16 cellular contexts compared by ENCODE assay signal in genomic region chr2:158922610-158923009, GRCh38. TPM values are rescaled to one million over a fixed set of nuclear protein-coding genes. Genes with fewer than 3 reads are reported as not detected.
DNase-seq lines count a peak whose midpoint lies in the region; ATAC-seq, FAIRE-seq and TF ChIP-seq lines count a peak whose summit lies in the region.
"Had no signal": no experiment of that assay in that cellular context is flagged by ENCODE, and none has a peak within 500 bp of the region (broad histone marks: within the 10 kb centered on the region; RNA-seq: fewer than 3 reads in every experiment).

No MANE protein-coding gene starts in this region.

- TF ChIP-seq RAD21 in Ishikawa (IDR thresholded peaks at IDR 0.05; ENCODE audit: low read depth) (no peak), H1 (IDR thresholded peaks at IDR 0.05 in 1 of 2, conservative IDR thresholded peaks at IDR 0.05 in 1 of 2; ENCODE audit: low read depth in 2 of 2, low read length in 2 of 2) (no peak)

- no peak overlapping the region for H3K56ac ChIP-seq in H1 (replicated peaks; ENCODE audit: insufficient read length, low read depth, low read length)

- no peaks in the 10 kb centered on the region for H3K36me3 Mint-ChIP-seq in Caco-2 (ENCODE audit: insufficient read depth, unreplicated experiment)
- H3K36me3 Mint-ChIP-seq: T-cell had no signal

- no peak overlapping the region for H2BK120ac ChIP-seq in H1 (replicated peaks; ENCODE audit: low read depth, low read length)
- no peak overlapping the region for H2BK120ac ChIP-seq in trophoblast cell (ENCODE audit: insufficient read depth, low read length, poor library complexity)

- H3K18ac ChIP-seq in H1 (ENCODE audit: extremely low read depth, low read length) (no peak overlapping the region), trophoblast cell (ENCODE audit: low read length) (no peak overlapping the region)

- H2AFZ ChIP-seq in H1 (ENCODE audit: low read length) (peak overlapping the region; percentile 67; the same call in 1 of the 2 replicates), trophoblast cell (ENCODE audit: insufficient read depth, low read length, poor library complexity) (no peak overlapping the region)

- H3K4ac ChIP-seq in H1 (replicated peaks; ENCODE audit: insufficient read length, low read depth, low read length) = no peak overlapping the region
- H3K4ac ChIP-seq in trophoblast cell (ENCODE audit: low read depth, low read length) = no peak overlapping the region

- H3K79me2 ChIP-seq in H1 (ENCODE audit: control insufficient read depth in 1 of 2, insufficient read depth in 2 of 2, low read length in 2 of 2) = no peaks in the 10 kb centered on the region
- no peaks in the 10 kb centered on the region for H3K79me2 ChIP-seq in trophoblast cell (ENCODE audit: control insufficient read depth, insufficient read depth, low read length, poor library complexity)

- H4K20me1 ChIP-seq in H1 (replicated peaks in 1 of 2; ENCODE audit: control insufficient read depth in 1 of 2, insufficient read depth in 2 of 2, low read length in 2 of 2) = no peaks in the 10 kb centered on the region

- H2BK12ac ChIP-seq in H1 (ENCODE audit: low read depth, low read length) (no peak overlapping the region), trophoblast cell (ENCODE audit: low read length) (no peak overlapping the region)

- TF ChIP-seq CTCF in Caco-2 (IDR thresholded peaks at IDR 0.05; ENCODE audit: insufficient read depth in 1 of 2, low read depth in 1 of 2, low read length in 1 of 2, severe bottlenecking in 1 of 2, unreplicated experiment in 1 of 2) (no peak), H1 (IDR thresholded peaks at IDR 0.05; ENCODE audit: control extremely low read depth in 1 of 3, insufficient read depth in 1 of 3, low read depth in 1 of 3, low read length in 3 of 3) (no peak), spleen (IDR thresholded peaks at IDR 0.05 in 8 of 11, conservative IDR thresholded peaks at IDR 0.05 in 3 of 11) (no peak), esophagus muscularis mucosa (IDR thresholded peaks at IDR 0.05) (no peak)

- H3K27ac Mint-ChIP-seq in Caco-2 (ENCODE audit: unreplicated experiment) = peak overlapping the region; percentile 50
- H3K27ac Mint-ChIP-seq: activated CD4-positive, alpha-beta T cell treated with anti-CD3 and anti-CD28 coated beads, Interleukin-2, amount 10 ng/mL, durations not matched to agents 7 days and 5 days; T-cell had no signal

- H3K4me2 ChIP-seq in H1 (ENCODE audit: insufficient read depth in 1 of 2, low read depth in 2 of 2, low read length in 2 of 2) = peak overlapping the region in 1 of 2 experiments; percentile 7; a peak in 1 of 4 replicates
- no peak overlapping the region for H3K4me2 ChIP-seq in trophoblast cell (ENCODE audit: low read length)

- H3K4me1 Mint-ChIP-seq in Caco-2 (ENCODE audit: low read depth, unreplicated experiment) = peaks cover 30% of the 10 kb centered on the region
- H3K4me1 Mint-ChIP-seq: activated CD4-positive, alpha-beta T cell treated with anti-CD3 and anti-CD28 coated beads, Interleukin-2, amount 10 ng/mL, durations not matched to agents 7 days and 5 days; T-cell had no signal

- H2BK5ac ChIP-seq in H1 (ENCODE audit: low read depth, low read length) (no peak overlapping the region), trophoblast cell (ENCODE audit: low read depth, low read length, poor library complexity) (no peak overlapping the region)

- no peak overlapping the region for H3K4me3 Mint-ChIP-seq in Caco-2 (ENCODE audit: unreplicated experiment)
- H3K4me3 Mint-ChIP-seq: activated CD4-positive, alpha-beta T cell treated with anti-CD3 and anti-CD28 coated beads, Interleukin-2, amount 10 ng/mL, durations not matched to agents 7 days and 5 days; T-cell had no signal

- 0 out of 2 replicates have a peak overlapping the region, but pooled peaks have one; percentile 51 for H2BK20ac ChIP-seq in H1 (ENCODE audit: low read length)

- no peak for ATAC-seq in GM21515 (IDR thresholded peaks at IDR 0.05; ENCODE audit: unreplicated experiment)
- ATAC-seq: T-cell had no signal

- H4K5ac ChIP-seq in H1 (ENCODE audit: insufficient read length, low read depth, low read length) = no peak overlapping the region

- H3K4me1 ChIP-seq in Caco-2 = peaks cover 12% of the 10 kb centered on the region; the same call in 1 of the 2 replicates
- H3K4me1 ChIP-seq in H1 (replicated peaks in 1 of 4; ENCODE audit: control insufficient read depth in 3 of 4, insufficient read depth in 4 of 4, low read length in 3 of 4) = peaks cover 3 to 8% (median 4%) of the 10 kb centered on the region in 4 experiments; a peak in 5 of 7 replicates
- peaks cover 8 to 19% of the 10 kb centered on the region in 2 experiments for H3K4me1 ChIP-seq in trophoblast cell (ENCODE audit: control insufficient read depth in 1 of 2, insufficient read depth in 2 of 2, low read length in 2 of 2)
- H3K4me1 ChIP-seq in spleen = no peaks in the 10 kb centered on the region
- H3K4me1 ChIP-seq in esophagus muscularis mucosa = no peaks in the 10 kb centered on the region
- H3K4me1 ChIP-seq: adrenal gland had no signal

- CTCF ChIA-PET in Caco-2 (lab: Charles Lee) = no interaction called here
- CTCF ChIA-PET in H1 (lab: Charles Lee; ENCODE audit: partially characterized antibody) = interaction anchor here (1.0 to 1.7 kb wide), 4 partner anchors 21 to 196 kb away, joined by 3 to 4 read pairs (median 4); no protein-coding TSS in a partner anchor

- TF ChIP-seq EP300 in Ishikawa (IDR thresholded peaks at IDR 0.05; ENCODE audit: borderline replicate concordance) (no peak), H1 (IDR thresholded peaks at IDR 0.05; ENCODE audit: borderline replicate concordance in 1 of 2, low read depth in 2 of 2, low read length in 2 of 2) (no peak), esophagus muscularis mucosa (IDR thresholded peaks at IDR 0.05) (no peak)

- no peak overlapping the region for H3K9ac ChIP-seq in H1 (replicated peaks in 1 of 4; ENCODE audit: extremely low read depth in 1 of 4, low read depth in 3 of 4, low read length in 3 of 4)
- H3K9ac ChIP-seq in trophoblast cell (ENCODE audit: low read length) = no peak overlapping the region

- no peak overlapping the region for H3K4me3 ChIP-seq in Caco-2 (ENCODE audit: low read depth, low read length)
- H3K4me3 ChIP-seq in H1 (ENCODE audit: extremely low read depth in 1 of 4, insufficient read depth in 2 of 4, low read depth in 3 of 4, low read length in 4 of 4) = peak overlapping the region in 2 of 4 experiments; percentile 14 to 20; a peak in 2 of 8 replicates
- no peak overlapping the region for H3K4me3 ChIP-seq in trophoblast cell (ENCODE audit: low read depth, low read length)
- no peak overlapping the region for H3K4me3 ChIP-seq in spleen
- no peak overlapping the region for H3K4me3 ChIP-seq in esophagus muscularis mucosa
- H3K4me3 ChIP-seq: adrenal gland, vagina had no signal

- intact Hi-C loops in Caco-2 (cut with micrococcal nuclease; ENCODE audit: unreplicated experiment) = no loop called here
- intact Hi-C loops in spleen (cut with DNase I; ENCODE audit: low total_unique reads) = no loop called here
- intact Hi-C loops in esophagus muscularis mucosa (cut with DNase I) = no loop called here

- POLR2A ChIA-PET in Caco-2 (lab: Charles Lee) = no interaction called here
- POLR2A ChIA-PET in H1 (lab: Charles Lee; ENCODE audit: partially characterized antibody) = no interaction called here

- H3K23ac ChIP-seq in H1 (ENCODE audit: insufficient read length) (no peak overlapping the region), trophoblast cell (ENCODE audit: low read length) (no peak overlapping the region)

- H3K14ac ChIP-seq in H1 (ENCODE audit: insufficient read length) (no peak overlapping the region), trophoblast cell (ENCODE audit: low read length) (no peak overlapping the region)

- H4K91ac ChIP-seq in H1 (replicated peaks; ENCODE audit: insufficient read length, low read length) (no peak overlapping the region), trophoblast cell (ENCODE audit: low read depth, low read length) (no peak overlapping the region)

- DNase-seq in Caco-2 (no peak), H1 (ENCODE audit: low read depth in 1 of 2, low spot score in 2 of 2) (no peak), trophoblast cell (no peak), SK-N-DZ (ENCODE audit: low spot score) (no peak), spleen (no peak), esophagus muscularis mucosa (ENCODE audit: extremely low spot score) (no peak)
- DNase-seq: activated CD4-positive, alpha-beta T cell treated with anti-CD3 and anti-CD28 coated beads, Interleukin-2, amount 10 ng/mL, durations not matched to agents 7 days and 5 days; activated gamma-delta T cell; adrenal gland; NCI-H2171; substantia nigra; T-cell had no signal

- no peaks in the 10 kb centered on the region for H3K9me3 ChIP-seq in Caco-2
- no peaks in the 10 kb centered on the region; a peak in 1 of 4 replicates for H3K9me3 ChIP-seq in H1 (ENCODE audit: insufficient read depth in 2 of 2, low read depth in 1 of 2, low read length in 1 of 2)
- no peaks in the 10 kb centered on the region for H3K9me3 ChIP-seq in trophoblast cell (ENCODE audit: insufficient read depth, low read depth, low read length)
- H3K9me3 ChIP-seq in spleen = no peaks in the 10 kb centered on the region
- H3K9me3 ChIP-seq in esophagus muscularis mucosa = no peaks in the 10 kb centered on the region
- H3K9me3 ChIP-seq: adrenal gland, vagina had no signal

- no peak overlapping the region for H2AK5ac ChIP-seq in H1 (ENCODE audit: low read depth, low read length)
- H2AK5ac ChIP-seq in trophoblast cell (ENCODE audit: low read length) = no peak overlapping the region

- H3K27me3 ChIP-seq in Caco-2 (replicated peaks; ENCODE audit: control insufficient read depth, insufficient read depth, low read length) = no peaks in the 10 kb centered on the region
- H3K27me3 ChIP-seq in H1 (replicated peaks in 1 of 4; ENCODE audit: control insufficient read depth in 3 of 4, extremely low read depth in 1 of 4, insufficient read depth in 3 of 4, low read length in 3 of 4) = no peaks in the 10 kb centered on the region
- H3K27me3 ChIP-seq in trophoblast cell (ENCODE audit: insufficient read depth, low read length) = no peaks in the 10 kb centered on the region
- H3K27me3 ChIP-seq in spleen (replicated peaks in 1 of 7) = no peaks in the 10 kb centered on the region
- H3K27me3 ChIP-seq in esophagus muscularis mucosa = no peaks in the 10 kb centered on the region
- H3K27me3 ChIP-seq: adrenal gland, vagina had no signal

- 46% methylated on average over 1 of the region's 1 CpG; no CpG with 5 or more reads in 1 of the 2 experiments for WGBS in H1 (ENCODE audit: extremely low coverage in 1 of 2, insufficient coverage in 1 of 2, insufficient read length in 1 of 2, insufficient replicate concordance in 2 of 2, low coverage in 1 of 2, low lambda C conversion rate in 2 of 2, missing lambda C conversion rate in 1 of 2), 2 experiments
- no CpG with 5 or more reads among the region's 1 CpG for WGBS in trophoblast cell (ENCODE audit: extremely low coverage, insufficient coverage, insufficient read length)
- 75 to 86% (median 77%) methylated on average over 1 of the region's 1 CpG for WGBS in spleen, 5 donors
- 83% methylated on average over 1 of the region's 1 CpG for WGBS in esophagus muscularis mucosa

- H2BK15ac ChIP-seq in H1 (ENCODE audit: low read length) = 0 out of 2 replicates have a peak overlapping the region, but pooled peaks have one; percentile 46

- no peaks in the 10 kb centered on the region; the same call in 1 of the 2 replicates for H3K36me3 ChIP-seq in Caco-2 (ENCODE audit: control insufficient read depth, insufficient read depth, low read length)
- no peaks in the 10 kb centered on the region for H3K36me3 ChIP-seq in H1 (ENCODE audit: control insufficient read depth in 2 of 4, insufficient read depth in 4 of 4, low read length in 3 of 4)
- H3K36me3 ChIP-seq in trophoblast cell (ENCODE audit: control insufficient read depth in 1 of 2, insufficient read depth in 2 of 2, low read length in 2 of 2) = no peaks in the 10 kb centered on the region
- no peaks in the 10 kb centered on the region for H3K36me3 ChIP-seq in spleen
- no peaks in the 10 kb centered on the region for H3K36me3 ChIP-seq in esophagus muscularis mucosa
- H3K36me3 ChIP-seq: adrenal gland, vagina had no signal

- H4K8ac ChIP-seq in H1 (ENCODE audit: extremely low read depth, insufficient read depth, low read length) = no peak overlapping the region
- no peak overlapping the region for H4K8ac ChIP-seq in trophoblast cell (ENCODE audit: low read depth, low read length)

- H3K23me2 ChIP-seq in H1 (ENCODE audit: low read depth, low read length) = no peaks in the 10 kb centered on the region

- no peak for TF ChIP-seq POLR2A in H1 (IDR thresholded peaks at IDR 0.05; ENCODE audit: control extremely low read depth in 1 of 2, low read depth in 2 of 2, low read length in 2 of 2)
- no peak for TF ChIP-seq POLR2A in spleen (IDR thresholded peaks at IDR 0.05)
- no peak for TF ChIP-seq POLR2A in esophagus muscularis mucosa (IDR thresholded peaks at IDR 0.05; ENCODE audit: low read depth)

- no peaks in the 10 kb centered on the region for H3K27me3 Mint-ChIP-seq in Caco-2 (ENCODE audit: insufficient read depth, unreplicated experiment)

- H3K9me3 Mint-ChIP-seq in Caco-2 (ENCODE audit: unreplicated experiment) = peaks cover 6% of the 10 kb centered on the region
- H3K9me3 Mint-ChIP-seq: activated CD4-positive, alpha-beta T cell treated with anti-CD3 and anti-CD28 coated beads, Interleukin-2, amount 10 ng/mL, durations not matched to agents 7 days and 5 days; T-cell had no signal

- H3K27ac ChIP-seq in H1 (ENCODE audit: low read depth, low read length) = no peak overlapping the region
- H3K27ac ChIP-seq in trophoblast cell (ENCODE audit: low read depth, low read length) = peak overlapping the region; percentile 2
- no peak overlapping the region for H3K27ac ChIP-seq in spleen
- H3K27ac ChIP-seq in esophagus muscularis mucosa (replicated peaks in 1 of 4) = no peak overlapping the region
- H3K27ac ChIP-seq: adrenal gland, vagina had no signal

- H4K12ac ChIP-seq in trophoblast cell (ENCODE audit: low read depth, low read length) = no peak overlapping the region

- H3K79me1 ChIP-seq in H1 (ENCODE audit: low read depth, low read length) = no peaks in the 10 kb centered on the region
- peaks cover 9% of the 10 kb centered on the region for H3K79me1 ChIP-seq in trophoblast cell (ENCODE audit: low read length)

- no TSS peak for BruUV-seq in Caco-2 (replicated peaks; lab: Mats Ljungman, UMichigan)

- FAIRE-seq in H1 (lab: Jason Lieb, UNC) = peak; percentile 60
- FAIRE-seq: TTC549 had no signal

RNA-seq across cellular contexts. Expression of gene TANC1, which starts 45.8 kb away (rescaled TPM):
- total RNA-seq in Caco-2 (2022) (21.1 and 23.0 TPM in 2 replicates), spleen (10 to 100 TPM; 14.0 to 28.2 (median 22.6) TPM), esophagus muscularis mucosa (10 to 100 TPM; 34.3 to 54.0 (median 52.9) TPM)
- 7.6 and 7.8 TPM in 2 replicates for total RNA-seq in H1 (2021; fragmentation: NEBNext Ultra II Directional; extraction: Animal tissue kit (Norgen Biotek cat#: 25700))
- polyA plus RNA-seq in H1 (2011; rRNA removed) (3.8 and 4.1 TPM in 2 replicates), spleen (1 to 10 TPM; 3.1 to 7.2 (median 6.2) TPM)
- 5.0 TPM for polyA plus RNA-seq in H1 (2011; cell fraction: cytosol; rRNA removed)
- polyA plus RNA-seq in H1 (2011; cell fraction: nucleus; rRNA removed) = 10.8 TPM
- 3.7 to 4.5 TPM (median 3.9 TPM) in 4 replicates for polyA plus RNA-seq in H1 (2012, experiment 1 of 2)
- polyA plus RNA-seq in H1 (2012, experiment 2 of 2) = 0.41 TPM
- 3.0 TPM for polyA plus RNA-seq in H1 (2013, experiment 1 of 2)
- 2.5 TPM for polyA plus RNA-seq in H1 (2013, experiment 2 of 2)
- polyA minus RNA-seq in H1 (2011; rRNA and poly(A)+ RNA removed) = 18.5 and 20.6 TPM in 2 replicates
- 9.2 TPM for polyA minus RNA-seq in H1 (2011; cell fraction: cytosol; rRNA and poly(A)+ RNA removed)
- polyA minus RNA-seq in H1 (2011; cell fraction: nucleus; rRNA and poly(A)+ RNA removed) = 19.9 TPM
- polyA plus RNA-seq in trophoblast cell (2013) = 20.5 and 20.8 TPM in 2 replicates
- polyA plus RNA-seq in SK-N-DZ (2014; cell fraction: cytosol; rRNA removed) = 4.4 and 5.5 TPM in 2 replicates
- polyA plus RNA-seq in SK-N-DZ (2014; cell fraction: nucleus; rRNA removed) = 13.6 and 26.7 TPM in 2 replicates
